In genomic region chr7:100430450-100431285, GRCh38 we compare ENCODE assay signal across 8 cellular contexts. TPM values are rescaled to one million over a fixed set of nuclear protein-coding genes. Genes with fewer than 3 reads are reported as not detected.
A peak's percentile ranks its signal among the peaks of the same experiment; 100 is the strongest.
DNase-seq lines count a peak whose midpoint lies in the region; ATAC-seq and TF ChIP-seq lines count a peak whose summit lies in the region.

No MANE protein-coding gene starts in this region.

- peaks cover 68% of the 10 kb centered on the region for H3K36me3 Mint-ChIP-seq in Calu3 (ENCODE audit: insufficient read depth, unreplicated experiment)

- H3F3A ChIP-seq in Loucy (ENCODE audit: low read depth) = 0 out of 2 replicates have a peak, but pooled peaks cover 6% of the 10 kb centered on the region

- H3K79me2 ChIP-seq in Loucy (ENCODE audit: insufficient read depth, low read length) = peaks cover 60% of the 10 kb centered on the region

- no peak overlapping the region for H3K27ac Mint-ChIP-seq in Calu3 (ENCODE audit: unreplicated experiment)

- H3K9ac ChIP-seq in Loucy (ENCODE audit: low read depth, low read length, poor library complexity, severe bottlenecking) = peak overlapping the region; percentile 98

- peak overlapping the region; percentile 87 for H3K4me3 Mint-ChIP-seq in Calu3 (ENCODE audit: low read depth, unreplicated experiment)

- H3K27me3 Mint-ChIP-seq in Calu3 (ENCODE audit: unreplicated experiment) = peaks cover 12% of the 10 kb centered on the region

- in situ Hi-C loops in G401 (cut with HindIII; ENCODE audit: low sequenced_read_pairs) = no loop called here

- no peak for TF ChIP-seq CTCF in Calu3 (IDR thresholded peaks at IDR 0.05; ENCODE audit: unreplicated experiment)
- TF ChIP-seq CTCF in Loucy (conservative IDR thresholded peaks at IDR 0.05; ENCODE audit: low read length) = no peak
- no peak for TF ChIP-seq CTCF in heart right ventricle (IDR thresholded peaks at IDR 0.05)
- no peak for TF ChIP-seq CTCF in retinal pigment epithelial cell (conservative IDR thresholded peaks at IDR 0.05; ENCODE audit: low read depth, low read length)

- WGBS in heart right ventricle, 2 donors = 26 to 29% methylated on average over 33 of the region's 33 CpGs

- CTCF ChIA-PET in Calu3 (lab: Charles Lee) = interaction anchor here (0.8 kb wide), 1 partner anchor 14 kb away, joined by 3 read pairs; no protein-coding TSS in a partner anchor

- no peaks in the 10 kb centered on the region for H3K9me3 Mint-ChIP-seq in Calu3 (ENCODE audit: low read depth, unreplicated experiment)

- no peak for ATAC-seq in heart right ventricle

- H3K4me1 Mint-ChIP-seq in Calu3 (ENCODE audit: low read depth, unreplicated experiment) = peaks cover 10% of the 10 kb centered on the region

- BruUV-seq in Calu3 (replicated peaks; lab: Mats Ljungman, UMichigan) = TSS peak; percentile 17

- H3K4me2 ChIP-seq in Loucy (ENCODE audit: low read depth, low read length, poor library complexity, severe bottlenecking) = peak overlapping the region; percentile 83

- intact Hi-C loops in Calu3 (cut with micrococcal nuclease; ENCODE audit: unreplicated experiment) = no loop called here
- intact Hi-C loops in heart right ventricle (cut with DNase I) = loop anchor here in 1 of 10 donors (5.0 kb wide), 1 partner anchor 247 kb away; no protein-coding TSS in a partner anchor

- DNase-seq in Calu3 = no peak
- DNase-seq in activated naive CD4-positive, alpha-beta T cell treated with Interleukin-2 at 50 U/mL for 16 hours = peak; percentile 49
- no peak for DNase-seq in heart right ventricle
- no peak for DNase-seq in retinal pigment epithelial cell (ENCODE audit: low read depth)
- DNase-seq in NCI-H187 (lab: John Stamatoyannopoulos, UW) = no peak
- DNase-seq in G401 (ENCODE audit: low spot score) = no peak
- DNase-seq in inferior parietal cortex (ENCODE audit: extremely low spot score) = no peak

- peaks cover 53% of the 10 kb centered on the region for H4K20me1 ChIP-seq in Loucy (ENCODE audit: insufficient read depth, low read length, poor library complexity, severe bottlenecking)

- no peaks in the 10 kb centered on the region for H3K9me2 ChIP-seq in Loucy (replicated peaks; ENCODE audit: low read depth, low read length)

- H3K36me3 ChIP-seq in Loucy (ENCODE audit: insufficient read depth, low read length) (peaks cover 33% of the 10 kb centered on the region; the same call in 1 of the 2 replicates), heart right ventricle (peaks cover 0 to 41% (median 16%) of the 10 kb centered on the region in 9 donors)

- peaks cover 54% of the 10 kb centered on the region for H3K4me1 ChIP-seq in Loucy (ENCODE audit: insufficient read depth, low read length, poor library complexity, severe bottlenecking)
- H3K4me1 ChIP-seq in heart right ventricle = peaks cover 12 to 63% (median 46%) of the 10 kb centered on the region in 9 donors

- H3K27me3 ChIP-seq in Loucy (ENCODE audit: insufficient read depth, low read length, poor library complexity, severe bottlenecking) = no peaks in the 10 kb centered on the region
- no peaks in the 10 kb centered on the region for H3K27me3 ChIP-seq in heart right ventricle

- H3K4me3 ChIP-seq in Loucy (ENCODE audit: low read length, poor library complexity, severe bottlenecking) (peak overlapping the region; percentile 85), heart right ventricle (peak overlapping the region; percentile 77 to 100 (median 92)), retinal pigment epithelial cell (ENCODE audit: low read length) (peak overlapping the region; percentile 85)

- H3K27ac ChIP-seq in heart right ventricle = peak overlapping the region; percentile 98 to 100 (median 99)

- H2AFZ ChIP-seq in Loucy (ENCODE audit: low read length) = no peak overlapping the region

- no peaks in the 10 kb centered on the region for H3K9me3 ChIP-seq in Loucy (ENCODE audit: insufficient read depth, low read depth, low read length)
- no peaks in the 10 kb centered on the region for H3K9me3 ChIP-seq in heart right ventricle

RNA-seq across cellular contexts. Expression of gene MEPCE, which starts 1.0 kb away (rescaled TPM):
- total RNA-seq in Calu3 (2022) = 26.1 and 30.6 TPM in 2 replicates
- 10 to 100 TPM; 17.2 to 27.7 (median 23.0) TPM for total RNA-seq in heart right ventricle
- 10 to 100 TPM; 15.1 to 18.7 TPM for polyA plus RNA-seq in heart right ventricle
- total RNA-seq in G401 (2014; rRNA removed; shearing (Covaris generic)) = 42.5 and 57.7 TPM in 2 replicates

RNA-seq across cellular contexts. Expression of gene ZCWPW1, which starts 2.2 kb away (rescaled TPM):
- total RNA-seq in Calu3 (2022) (4.1 and 4.3 TPM in 2 replicates), heart right ventricle (1 to 10 TPM; 3.3 to 5.5 (median 4.0) TPM)
- 1 to 10 TPM; 7.2 to 7.5 TPM for polyA plus RNA-seq in heart right ventricle
- 0.54 and 0.62 TPM in 2 replicates for total RNA-seq in G401 (2014; rRNA removed; shearing (Covaris generic))

RNA-seq across cellular contexts. Expression of gene PPP1R35, which starts 5.6 kb away (rescaled TPM):
- total RNA-seq in Calu3 (2022) = 23.5 and 29.1 TPM in 2 replicates
- 10 to 100 TPM in 7 of 10 donors, 1 to 10 TPM in 3; 7.5 to 18.2 (median 11.3) TPM for total RNA-seq in heart right ventricle
- polyA plus RNA-seq in heart right ventricle = 10 to 100 TPM; 30.3 to 60.4 TPM
- 56.1 and 59.4 TPM in 2 replicates for total RNA-seq in G401 (2014; rRNA removed; shearing (Covaris generic))

RNA-seq across cellular contexts. Expression of gene SPACDR, which starts 33.4 kb away (rescaled TPM):
- total RNA-seq in Calu3 (2022) (4.5 and 9.1 TPM in 2 replicates), heart right ventricle (1 to 10 TPM in 2 of 10 donors, under 1 TPM in 4, not detected in 4; 0.28 to 1.1 (median 0.54) TPM)
- 1 to 10 TPM in 1 of 2 donors, under 1 TPM in 1; 0.93 to 1.3 TPM for polyA plus RNA-seq in heart right ventricle
- total RNA-seq in G401 (2014; rRNA removed; shearing (Covaris generic)) = not detected in 2 replicates

RNA-seq across cellular contexts. Expression of gene TSC22D4, which starts 48.3 kb away (rescaled TPM):
- total RNA-seq in Calu3 (2022) (24.4 and 27.3 TPM in 2 replicates), heart right ventricle (10 to 100 TPM; 36.0 to 72.3 (median 46.7) TPM)
- 10 to 100 TPM; 46.0 to 53.7 TPM for polyA plus RNA-seq in heart right ventricle
- total RNA-seq in G401 (2014; rRNA removed; shearing (Covaris generic)) = 80.1 and 118 TPM in 2 replicates
